ENCODE assay signal across 1 cellular context in the genomic region with DNA sequence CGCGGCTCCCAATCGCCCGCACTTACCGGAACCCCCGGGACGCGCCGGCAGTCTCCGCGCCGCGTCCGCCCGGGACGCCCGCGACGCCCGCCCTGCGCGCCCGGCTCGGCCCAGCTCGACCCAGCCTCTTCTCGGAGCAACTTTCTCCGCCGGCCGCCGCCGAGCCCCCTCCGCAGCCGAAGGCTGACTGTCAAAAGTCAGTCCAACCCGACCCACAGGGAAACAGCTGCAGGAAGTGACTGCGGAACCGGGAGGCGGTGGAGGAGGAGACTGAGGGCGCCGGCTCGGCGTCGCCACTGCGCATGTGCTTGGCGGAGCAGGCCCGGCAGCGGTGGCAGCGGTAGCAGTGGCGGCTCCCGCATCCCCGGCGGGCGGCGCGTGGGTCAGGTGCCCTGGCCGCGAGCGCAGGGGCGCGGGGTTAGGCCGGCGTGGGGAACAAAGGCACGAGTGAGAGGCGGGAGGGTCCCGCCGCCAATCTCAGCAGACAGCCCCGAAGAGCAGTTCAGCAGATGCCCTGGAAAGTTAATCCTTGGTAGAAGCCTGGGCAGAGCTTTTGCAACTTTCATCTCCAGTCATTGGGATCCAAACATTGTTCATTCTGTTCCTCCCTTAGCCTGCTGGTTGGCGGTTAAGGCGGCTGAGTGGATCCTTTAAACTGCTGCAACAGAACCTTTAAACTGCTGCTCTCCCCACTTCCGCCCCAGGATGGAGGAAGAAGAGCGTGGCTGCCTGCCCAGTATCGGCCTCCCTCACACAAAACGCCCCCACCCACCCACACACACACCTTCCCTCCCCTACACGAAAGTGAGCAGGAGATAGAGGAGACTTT.
TF ChIP-seq lines count a peak whose summit lies in the region.

A gene with protein sequence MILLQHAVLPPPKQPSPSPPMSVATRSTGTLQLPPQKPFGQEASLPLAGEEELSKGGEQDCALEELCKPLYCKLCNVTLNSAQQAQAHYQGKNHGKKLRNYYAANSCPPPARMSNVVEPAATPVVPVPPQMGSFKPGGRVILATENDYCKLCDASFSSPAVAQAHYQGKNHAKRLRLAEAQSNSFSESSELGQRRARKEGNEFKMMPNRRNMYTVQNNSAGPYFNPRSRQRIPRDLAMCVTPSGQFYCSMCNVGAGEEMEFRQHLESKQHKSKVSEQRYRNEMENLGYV (minus strand): TSS at position 241 of the 829 bp plus-strand sequence. CDS start 4,057 bp downstream, outside the sequence.

TF ChIP-seq in HepG2, 621 proteins besides CTCF, POLR2A, EP300 and RAD21 (continued from another document and continues in another):
- peak; percentile 31 for TF ChIP-seq PHF5A (CRISPR knock-in tag; IDR thresholded peaks at IDR 0.05; ENCODE audit: low read depth, unreplicated experiment)
- no peak; the same call in 1 of the 2 replicates for TF ChIP-seq ZNF724P (CRISPR knock-in tag; IDR thresholded peaks at IDR 0.05; ENCODE audit: borderline replicate concordance)
- no peak for TF ChIP-seq BRCA1 (CRISPR knock-in tag; IDR thresholded peaks at IDR 0.05)
- TF ChIP-seq, protein P1, sequence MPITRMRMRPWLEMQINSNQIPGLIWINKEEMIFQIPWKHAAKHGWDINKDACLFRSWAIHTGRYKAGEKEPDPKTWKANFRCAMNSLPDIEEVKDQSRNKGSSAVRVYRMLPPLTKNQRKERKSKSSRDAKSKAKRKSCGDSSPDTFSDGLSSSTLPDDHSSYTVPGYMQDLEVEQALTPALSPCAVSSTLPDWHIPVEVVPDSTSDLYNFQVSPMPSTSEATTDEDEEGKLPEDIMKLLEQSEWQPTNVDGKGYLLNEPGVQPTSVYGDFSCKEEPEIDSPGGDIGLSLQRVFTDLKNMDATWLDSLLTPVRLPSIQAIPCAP (CRISPR knock-in tag; IDR thresholded peaks at IDR 0.05; ENCODE audit: low read depth) = no peak
- TF ChIP-seq ZIK1 (CRISPR knock-in tag; IDR thresholded peaks at IDR 0.05; ENCODE audit: borderline replicate concordance, low read depth) = no peak
- peak; percentile 23; the same call in 1 of the 2 replicates for TF ChIP-seq ZMYM4 (CRISPR knock-in tag; IDR thresholded peaks at IDR 0.05)
- TF ChIP-seq MZF1 (CRISPR knock-in tag; IDR thresholded peaks at IDR 0.05; ENCODE audit: borderline replicate concordance) = no peak
- TF ChIP-seq, protein P2, sequence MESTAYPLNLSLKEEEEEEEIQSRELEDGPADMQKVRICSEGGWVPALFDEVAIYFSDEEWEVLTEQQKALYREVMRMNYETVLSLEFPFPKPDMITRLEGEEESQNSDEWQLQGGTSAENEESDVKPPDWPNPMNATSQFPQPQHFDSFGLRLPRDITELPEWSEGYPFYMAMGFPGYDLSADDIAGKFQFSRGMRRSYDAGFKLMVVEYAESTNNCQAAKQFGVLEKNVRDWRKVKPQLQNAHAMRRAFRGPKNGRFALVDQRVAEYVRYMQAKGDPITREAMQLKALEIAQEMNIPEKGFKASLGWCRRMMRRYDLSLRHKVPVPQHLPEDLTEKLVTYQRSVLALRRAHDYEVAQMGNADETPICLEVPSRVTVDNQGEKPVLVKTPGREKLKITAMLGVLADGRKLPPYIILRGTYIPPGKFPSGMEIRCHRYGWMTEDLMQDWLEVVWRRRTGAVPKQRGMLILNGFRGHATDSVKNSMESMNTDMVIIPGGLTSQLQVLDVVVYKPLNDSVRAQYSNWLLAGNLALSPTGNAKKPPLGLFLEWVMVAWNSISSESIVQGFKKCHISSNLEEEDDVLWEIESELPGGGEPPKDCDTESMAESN (CRISPR knock-in tag; conservative IDR thresholded peaks at IDR 0.05) = 0 out of 2 replicates have a peak, but pooled peaks have one; percentile 22
- TF ChIP-seq, protein P3, sequence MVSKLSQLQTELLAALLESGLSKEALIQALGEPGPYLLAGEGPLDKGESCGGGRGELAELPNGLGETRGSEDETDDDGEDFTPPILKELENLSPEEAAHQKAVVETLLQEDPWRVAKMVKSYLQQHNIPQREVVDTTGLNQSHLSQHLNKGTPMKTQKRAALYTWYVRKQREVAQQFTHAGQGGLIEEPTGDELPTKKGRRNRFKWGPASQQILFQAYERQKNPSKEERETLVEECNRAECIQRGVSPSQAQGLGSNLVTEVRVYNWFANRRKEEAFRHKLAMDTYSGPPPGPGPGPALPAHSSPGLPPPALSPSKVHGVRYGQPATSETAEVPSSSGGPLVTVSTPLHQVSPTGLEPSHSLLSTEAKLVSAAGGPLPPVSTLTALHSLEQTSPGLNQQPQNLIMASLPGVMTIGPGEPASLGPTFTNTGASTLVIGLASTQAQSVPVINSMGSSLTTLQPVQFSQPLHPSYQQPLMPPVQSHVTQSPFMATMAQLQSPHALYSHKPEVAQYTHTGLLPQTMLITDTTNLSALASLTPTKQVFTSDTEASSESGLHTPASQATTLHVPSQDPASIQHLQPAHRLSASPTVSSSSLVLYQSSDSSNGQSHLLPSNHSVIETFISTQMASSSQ (IDR thresholded peaks at IDR 0.05; ENCODE audit: low read depth) = no peak
- TF ChIP-seq, protein P3 (CRISPR knock-in tag; IDR thresholded peaks at IDR 0.05; ENCODE audit: borderline replicate concordance) = no peak
- TF ChIP-seq ZNF839 (CRISPR knock-in tag; IDR thresholded peaks at IDR 0.05; ENCODE audit: borderline replicate concordance) = peak; percentile 57; the same call in 1 of the 2 replicates
- no peak for TF ChIP-seq ZNF24 (IDR thresholded peaks at IDR 0.05)
- no peak for TF ChIP-seq ZNF616 (CRISPR knock-in tag; IDR thresholded peaks at IDR 0.05; ENCODE audit: low read depth)
- peak; percentile 74 for TF ChIP-seq TAF1 (CRISPR knock-in tag; IDR thresholded peaks at IDR 0.05)
- TF ChIP-seq, protein P4, sequence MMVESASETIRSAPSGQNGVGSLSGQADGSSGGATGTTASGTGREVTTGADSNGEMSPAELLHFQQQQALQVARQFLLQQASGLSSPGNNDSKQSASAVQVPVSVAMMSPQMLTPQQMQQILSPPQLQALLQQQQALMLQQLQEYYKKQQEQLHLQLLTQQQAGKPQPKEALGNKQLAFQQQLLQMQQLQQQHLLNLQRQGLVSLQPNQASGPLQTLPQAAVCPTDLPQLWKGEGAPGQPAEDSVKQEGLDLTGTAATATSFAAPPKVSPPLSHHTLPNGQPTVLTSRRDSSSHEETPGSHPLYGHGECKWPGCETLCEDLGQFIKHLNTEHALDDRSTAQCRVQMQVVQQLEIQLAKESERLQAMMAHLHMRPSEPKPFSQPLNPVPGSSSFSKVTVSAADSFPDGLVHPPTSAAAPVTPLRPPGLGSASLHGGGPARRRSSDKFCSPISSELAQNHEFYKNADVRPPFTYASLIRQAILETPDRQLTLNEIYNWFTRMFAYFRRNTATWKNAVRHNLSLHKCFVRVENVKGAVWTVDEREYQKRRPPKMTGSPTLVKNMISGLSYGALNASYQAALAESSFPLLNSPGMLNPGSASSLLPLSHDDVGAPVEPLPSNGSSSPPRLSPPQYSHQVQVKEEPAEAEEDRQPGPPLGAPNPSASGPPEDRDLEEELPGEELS (CRISPR knock-in tag; IDR thresholded peaks at IDR 0.05) = peak; percentile 23; the same call in 1 of the 2 replicates
- 0 out of 2 replicates have a peak, but pooled peaks have one; percentile 56 for TF ChIP-seq NKX3-1 (CRISPR knock-in tag; IDR thresholded peaks at IDR 0.05)
- 0 out of 2 replicates have a peak, but pooled peaks have one; percentile 36 for TF ChIP-seq ZNF761 (CRISPR knock-in tag; conservative IDR thresholded peaks at IDR 0.05)
- no peak; the same call in 1 of the 2 replicates for TF ChIP-seq ZNF232 (CRISPR knock-in tag; IDR thresholded peaks at IDR 0.05; ENCODE audit: borderline replicate concordance)
- peak; percentile 31; the same call in 1 of the 2 replicates for TF ChIP-seq HIVEP1 (CRISPR knock-in tag; IDR thresholded peaks at IDR 0.05)
- 0 out of 2 replicates have a peak, but pooled peaks have one; percentile 7 for TF ChIP-seq ZNF160 (CRISPR knock-in tag; IDR thresholded peaks at IDR 0.05)
- no peak for TF ChIP-seq SNAPC2 (CRISPR knock-in tag; IDR thresholded peaks at IDR 0.05)
- peak; percentile 52; the same call in 1 of the 2 replicates for TF ChIP-seq BORCS8-MEF2B (CRISPR knock-in tag; IDR thresholded peaks at IDR 0.05)
- TF ChIP-seq, protein P5, sequence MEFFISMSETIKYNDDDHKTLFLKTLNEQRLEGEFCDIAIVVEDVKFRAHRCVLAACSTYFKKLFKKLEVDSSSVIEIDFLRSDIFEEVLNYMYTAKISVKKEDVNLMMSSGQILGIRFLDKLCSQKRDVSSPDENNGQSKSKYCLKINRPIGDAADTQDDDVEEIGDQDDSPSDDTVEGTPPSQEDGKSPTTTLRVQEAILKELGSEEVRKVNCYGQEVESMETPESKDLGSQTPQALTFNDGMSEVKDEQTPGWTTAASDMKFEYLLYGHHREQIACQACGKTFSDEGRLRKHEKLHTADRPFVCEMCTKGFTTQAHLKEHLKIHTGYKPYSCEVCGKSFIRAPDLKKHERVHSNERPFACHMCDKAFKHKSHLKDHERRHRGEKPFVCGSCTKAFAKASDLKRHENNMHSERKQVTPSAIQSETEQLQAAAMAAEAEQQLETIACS (CRISPR knock-in tag; IDR thresholded peaks at IDR 0.05) = no peak
- TF ChIP-seq NR3C1 (CRISPR knock-in tag; IDR thresholded peaks at IDR 0.05) = no peak
- TF ChIP-seq SIN3A (IDR thresholded peaks at IDR 0.05; ENCODE audit: borderline replicate concordance, low read depth, low read length) = peak; percentile 94
- TF ChIP-seq ZNF550 (CRISPR knock-in tag; IDR thresholded peaks at IDR 0.05; ENCODE audit: borderline replicate concordance) = peak; percentile 75; the same call in 1 of the 2 replicates
- no peak for TF ChIP-seq RARG (CRISPR knock-in tag; IDR thresholded peaks at IDR 0.05; ENCODE audit: low read depth)
- no peak for TF ChIP-seq TEAD3 (CRISPR knock-in tag; optimal IDR thresholded peaks at IDR 0.05; ENCODE audit: borderline replicate concordance)
- TF ChIP-seq, protein P6, sequence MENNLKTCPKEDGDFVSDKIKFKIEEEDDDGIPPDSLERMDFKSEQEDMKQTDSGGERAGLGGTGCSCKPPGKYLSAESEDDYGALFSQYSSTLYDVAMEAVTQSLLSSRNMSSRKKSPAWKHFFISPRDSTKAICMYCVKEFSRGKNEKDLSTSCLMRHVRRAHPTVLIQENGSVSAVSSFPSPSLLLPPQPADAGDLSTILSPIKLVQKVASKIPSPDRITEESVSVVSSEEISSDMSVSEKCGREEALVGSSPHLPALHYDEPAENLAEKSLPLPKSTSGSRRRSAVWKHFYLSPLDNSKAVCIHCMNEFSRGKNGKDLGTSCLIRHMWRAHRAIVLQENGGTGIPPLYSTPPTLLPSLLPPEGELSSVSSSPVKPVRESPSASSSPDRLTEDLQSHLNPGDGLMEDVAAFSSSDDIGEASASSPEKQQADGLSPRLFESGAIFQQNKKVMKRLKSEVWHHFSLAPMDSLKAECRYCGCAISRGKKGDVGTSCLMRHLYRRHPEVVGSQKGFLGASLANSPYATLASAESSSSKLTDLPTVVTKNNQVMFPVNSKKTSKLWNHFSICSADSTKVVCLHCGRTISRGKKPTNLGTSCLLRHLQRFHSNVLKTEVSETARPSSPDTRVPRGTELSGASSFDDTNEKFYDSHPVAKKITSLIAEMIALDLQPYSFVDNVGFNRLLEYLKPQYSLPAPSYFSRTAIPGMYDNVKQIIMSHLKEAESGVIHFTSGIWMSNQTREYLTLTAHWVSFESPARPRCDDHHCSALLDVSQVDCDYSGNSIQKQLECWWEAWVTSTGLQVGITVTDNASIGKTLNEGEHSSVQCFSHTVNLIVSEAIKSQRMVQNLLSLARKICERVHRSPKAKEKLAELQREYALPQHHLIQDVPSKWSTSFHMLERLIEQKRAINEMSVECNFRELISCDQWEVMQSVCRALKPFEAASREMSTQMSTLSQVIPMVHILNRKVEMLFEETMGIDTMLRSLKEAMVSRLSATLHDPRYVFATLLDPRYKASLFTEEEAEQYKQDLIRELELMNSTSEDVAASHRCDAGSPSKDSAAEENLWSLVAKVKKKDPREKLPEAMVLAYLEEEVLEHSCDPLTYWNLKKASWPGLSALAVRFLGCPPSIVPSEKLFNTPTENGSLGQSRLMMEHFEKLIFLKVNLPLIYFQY (CRISPR knock-in tag; IDR thresholded peaks at IDR 0.05; ENCODE audit: borderline replicate concordance) = peak; percentile 87
- TF ChIP-seq BRD4 (CRISPR knock-in tag; IDR thresholded peaks at IDR 0.05) = 0 out of 2 replicates have a peak, but pooled peaks have one; percentile 36
- no peak for TF ChIP-seq PITX1 (CRISPR knock-in tag; IDR thresholded peaks at IDR 0.05)
- TF ChIP-seq, protein P7, sequence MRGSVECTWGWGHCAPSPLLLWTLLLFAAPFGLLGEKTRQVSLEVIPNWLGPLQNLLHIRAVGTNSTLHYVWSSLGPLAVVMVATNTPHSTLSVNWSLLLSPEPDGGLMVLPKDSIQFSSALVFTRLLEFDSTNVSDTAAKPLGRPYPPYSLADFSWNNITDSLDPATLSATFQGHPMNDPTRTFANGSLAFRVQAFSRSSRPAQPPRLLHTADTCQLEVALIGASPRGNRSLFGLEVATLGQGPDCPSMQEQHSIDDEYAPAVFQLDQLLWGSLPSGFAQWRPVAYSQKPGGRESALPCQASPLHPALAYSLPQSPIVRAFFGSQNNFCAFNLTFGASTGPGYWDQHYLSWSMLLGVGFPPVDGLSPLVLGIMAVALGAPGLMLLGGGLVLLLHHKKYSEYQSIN (CRISPR knock-in tag; IDR thresholded peaks at IDR 0.05; ENCODE audit: borderline replicate concordance) = no peak
- TF ChIP-seq ETV5 (CRISPR knock-in tag; IDR thresholded peaks at IDR 0.05; ENCODE audit: borderline replicate concordance) = peak; percentile 70
